ENCODE assay signal across 1 cellular context in genomic region chr1:234983554-234983911, GRCh38.
TF ChIP-seq lines count a peak whose summit lies in the region.

No MANE protein-coding gene starts in this region.

TF ChIP-seq in K562, 482 proteins besides CTCF, POLR2A, EP300 and RAD21 (continued from another document and continues in another):
- TF ChIP-seq ZNF77 (CRISPR knock-in tag; IDR thresholded peaks at IDR 0.05) (no peak), CHAMP1 (IDR thresholded peaks at IDR 0.05) (no peak), TCFL5 (CRISPR knock-in tag; conservative IDR thresholded peaks at IDR 0.05) (no peak), CHD7 (IDR thresholded peaks at IDR 0.05; ENCODE audit: low read depth, low read length) (no peak), MAFF (IDR thresholded peaks at IDR 0.05; ENCODE audit: low read length) (no peak), TFAP4 (CRISPR knock-in tag; IDR thresholded peaks at IDR 0.05; ENCODE audit: borderline replicate concordance) (no peak), FOXP1 (CRISPR knock-in tag; IDR thresholded peaks at IDR 0.05) (no peak), WHSC1 (IDR thresholded peaks at IDR 0.05; ENCODE audit: low read length) (no peak), ZNF311 (CRISPR knock-in tag; IDR thresholded peaks at IDR 0.05) (no peak), HOXB6 (CRISPR knock-in tag; IDR thresholded peaks at IDR 0.05; ENCODE audit: borderline replicate concordance) (no peak), HCFC1 (IDR thresholded peaks at IDR 0.05; ENCODE audit: low read depth, low read length) (no peak), POLR2AphosphoS5 (IDR thresholded peaks at IDR 0.05; ENCODE audit: control insufficient read depth, insufficient read depth, low read depth, low read length) (no peak), ZNF212 (CRISPR knock-in tag; IDR thresholded peaks at IDR 0.05) (no peak), CHD2 (IDR thresholded peaks at IDR 0.05; ENCODE audit: low read depth, low read length) (no peak), GMEB1 (CRISPR knock-in tag; IDR thresholded peaks at IDR 0.05) (no peak), BCOR (IDR thresholded peaks at IDR 0.05) (peak; percentile 98), EZH2 (IDR thresholded peaks at IDR 0.05; ENCODE audit: borderline replicate concordance, low read depth, low read length) (no peak), HDGF (IDR thresholded peaks at IDR 0.05) (0 out of 2 replicates have a peak, but pooled peaks have one; percentile 59), PHB (CRISPR knock-in tag; IDR thresholded peaks at IDR 0.05) (no peak), ZNF184 (CRISPR knock-in tag; IDR thresholded peaks at IDR 0.05) (no peak), SNIP1 (IDR thresholded peaks at IDR 0.05; ENCODE audit: low read depth) (no peak), NFIX (CRISPR knock-in tag; IDR thresholded peaks at IDR 0.05; ENCODE audit: low read depth) (no peak), NR2F6 (CRISPR knock-in tag; IDR thresholded peaks at IDR 0.05) (no peak), ZHX1 (conservative IDR thresholded peaks at IDR 0.05; ENCODE audit: low read length) (no peak), BRD4 (IDR thresholded peaks at IDR 0.05) (no peak), ZNF79 (CRISPR knock-in tag; IDR thresholded peaks at IDR 0.05; ENCODE audit: low read depth) (no peak), ZNF717 (CRISPR knock-in tag; IDR thresholded peaks at IDR 0.05) (no peak), ELK3 (CRISPR knock-in tag; IDR thresholded peaks at IDR 0.05) (no peak), TGIF2 (CRISPR knock-in tag; IDR thresholded peaks at IDR 0.05) (no peak), ATF1 (CRISPR knock-in tag; IDR thresholded peaks at IDR 0.05) (no peak), ATF1 (tag; IDR thresholded peaks at IDR 0.05) (no peak), RBM25 (IDR thresholded peaks at IDR 0.05; ENCODE audit: low read depth, low read length, severe bottlenecking) (peak; percentile 91), NCOA2 (IDR thresholded peaks at IDR 0.05; ENCODE audit: partially characterized antibody in 2 of 2) (no peak), FOS (IDR thresholded peaks at IDR 0.05; ENCODE audit: extremely low read depth, insufficient read length) (no peak), ARID3B (CRISPR knock-in tag; IDR thresholded peaks at IDR 0.05; ENCODE audit: borderline replicate concordance) (no peak), KLF6 (CRISPR knock-in tag; IDR thresholded peaks at IDR 0.05; ENCODE audit: borderline replicate concordance) (no peak), KDM1A (IDR thresholded peaks at IDR 0.05) (peak; percentile 64 to 88), MAX (CRISPR knock-in tag; IDR thresholded peaks at IDR 0.05) (no peak), PTBP1 (IDR thresholded peaks at IDR 0.05; ENCODE audit: low read depth, low read length) (peak; percentile 44; the same call in 1 of the 2 replicates), POLR2H (tag; IDR thresholded peaks at IDR 0.05; ENCODE audit: low read depth) (no peak), GTF2E2 (tag; IDR thresholded peaks at IDR 0.05) (no peak), ASH1L (IDR thresholded peaks at IDR 0.05; ENCODE audit: borderline replicate concordance, low read depth, partially characterized antibody) (no peak), FIP1L1 (IDR thresholded peaks at IDR 0.05; ENCODE audit: low read depth, low read length, poor library complexity, severe bottlenecking) (no peak), ZNF24 (IDR thresholded peaks at IDR 0.05) (no peak)
